In genomic region chr5:17255471-17256016, GRCh38 we compare ENCODE assay signal across 9 cellular contexts. TPM values are rescaled to one million over a fixed set of nuclear protein-coding genes. Genes with fewer than 3 reads are reported as not detected.
A peak's percentile ranks its signal among the peaks of the same experiment; 100 is the strongest.
DNase-seq lines count a peak whose midpoint lies in the region; ATAC-seq and TF ChIP-seq lines count a peak whose summit lies in the region.
"Had no signal": no experiment of that assay in that cellular context is flagged by ENCODE, and none has a peak within 500 bp of the region (broad histone marks: within the 10 kb centered on the region; RNA-seq: fewer than 3 reads in every experiment).

No MANE protein-coding gene starts in this region.

- no peak overlapping the region for H3K27ac ChIP-seq in thyroid gland

- peak overlapping the region; percentile 17 for H3K4me2 ChIP-seq in skeletal muscle satellite cell (ENCODE audit: low read length)

- H3K4me3 ChIP-seq in skeletal muscle satellite cell (ENCODE audit: low read length): no peak overlapping the region
- no peak overlapping the region for H3K4me3 ChIP-seq in thyroid gland (replicated peaks in 1 of 3)

- H3K27me3 ChIP-seq in skeletal muscle satellite cell (ENCODE audit: control insufficient read depth, insufficient read depth, low read length) (no peaks in the 10 kb centered on the region), thyroid gland (no peaks in the 10 kb centered on the region)

- ATAC-seq in GM19328 (IDR thresholded peaks at IDR 0.05; ENCODE audit: unreplicated experiment): peak; percentile 49
- ATAC-seq in HG03060 (IDR thresholded peaks at IDR 0.05; ENCODE audit: low read depth, unreplicated experiment): peak; percentile 42
- ATAC-seq: activated CD4-positive, alpha-beta T cell treated with anti-CD3 and anti-CD28 coated beads for 36 hours had no signal

- no peak for TF ChIP-seq CTCF in thyroid gland (IDR thresholded peaks at IDR 0.05)

- H3K9ac ChIP-seq in skeletal muscle satellite cell (ENCODE audit: low read depth, low read length): no peak overlapping the region

- 74 to 82% methylated on average over 6 of the region's 6 CpGs for WGBS in thyroid gland, 2 donors

- no peak for TF ChIP-seq POLR2A in thyroid gland (IDR thresholded peaks at IDR 0.05)

- H3K36me3 ChIP-seq in skeletal muscle satellite cell (ENCODE audit: insufficient read depth, low read length) (peaks cover 9% of the 10 kb centered on the region), thyroid gland (no peaks in the 10 kb centered on the region)

- H3K4me1 ChIP-seq in skeletal muscle satellite cell (ENCODE audit: control insufficient read depth, insufficient read depth, low read length) (peaks cover 65% of the 10 kb centered on the region), thyroid gland (peaks cover 15 to 20% of the 10 kb centered on the region in 2 donors)

- no peaks in the 10 kb centered on the region for H3K9me3 ChIP-seq in skeletal muscle satellite cell (replicated peaks; ENCODE audit: low read length)
- no peaks in the 10 kb centered on the region for H3K9me3 ChIP-seq in thyroid gland

- DNase-seq in SIG-M5 (lab: John Stamatoyannopoulos, UW) (peak; percentile 96), thyroid gland (no peak), HT-29 (ENCODE audit: low spot score) (no peak), hippocampal formation (lab: John Stamatoyannopoulos, UW) (no peak)
- DNase-seq in activated naive CD4-positive, alpha-beta T cell treated with anti-CD3 and anti-CD28 coated beads, Interleukin-2, amount 50 U/mL, for 16 hours: no peak
- DNase-seq: activated CD4-positive, alpha-beta T cell treated with anti-CD3 and anti-CD28 coated beads for 36 hours had no signal

- intact Hi-C loops in thyroid gland (cut with DNase I): no loop called here

RNA-seq across cellular contexts. Expression of gene BASP1, which starts 38.1 kb away (rescaled TPM):
- total RNA-seq in skeletal muscle satellite cell (2012; rRNA removed): 57.0 and 75.8 TPM in 2 replicates
- total RNA-seq in thyroid gland: 10 to 100 TPM; 10.1 to 29.6 (median 23.0) TPM
- total RNA-seq in HT-29 (2014; rRNA removed; shearing (Covaris generic)): not detected in 2 replicates

Comparison
In these comparisons a context has a peak if more than half of its experiments do, and no peak if none do; other contexts are left out.
1. RNA of gene BASP1, which starts 38.1 kb away (total RNA-seq): 10.1 to 29.6 TPM in thyroid gland; not detected in HT-29; every median in the first group is over 10 times any median in the second.